In the genomic region with DNA sequence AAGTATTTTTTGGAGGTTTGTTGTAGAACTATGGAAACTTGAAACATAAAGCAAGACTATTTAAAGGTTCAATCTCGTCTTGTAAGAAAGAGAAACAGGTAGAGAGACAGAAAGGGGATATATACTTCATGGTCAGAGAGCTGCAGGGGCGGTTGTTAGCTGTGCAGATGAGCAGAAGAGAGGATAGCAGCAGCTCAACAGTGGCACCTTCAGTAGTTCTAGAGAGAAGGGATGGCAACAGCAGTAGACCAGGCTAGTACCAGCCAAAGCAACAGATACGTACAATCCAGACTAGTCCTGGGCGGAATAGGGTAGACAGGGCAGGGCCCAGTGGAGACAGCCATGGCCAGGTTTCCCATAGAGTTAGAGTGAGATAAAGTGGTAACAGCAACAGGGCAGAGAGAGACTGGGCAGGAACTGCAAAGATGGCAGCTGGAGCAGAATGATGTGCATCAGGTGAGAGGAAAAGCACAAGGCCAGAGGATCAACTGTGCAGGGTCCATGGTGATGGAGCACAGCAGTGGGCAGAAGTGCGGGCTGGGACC, we compare ENCODE assay signal across 7 cellular contexts.
DNase-seq lines count a peak whose midpoint lies in the region; ATAC-seq and TF ChIP-seq lines count a peak whose summit lies in the region.

No MANE protein-coding gene starts in this region.

- peak overlapping the region; percentile 94 for H3K27ac Mint-ChIP-seq in activated CD4-positive, alpha-beta T cell treated with anti-CD3 and anti-CD28 coated beads, Interleukin-2, amount 10 ng/mL, durations not matched to agents 7 days and 5 days

- DNase-seq in NCI-H1930 (lab: John Stamatoyannopoulos, UW) (peak; percentile 16 to 64), fibroblast of the conjunctiva (ENCODE audit: low read depth) (peak; percentile 23), globus pallidus (ENCODE audit: low spot score) (no peak)
- peak; percentile 68 for DNase-seq in activated CD4-positive, alpha-beta T cell treated with anti-CD3 and anti-CD28 coated beads, Interleukin-2, amount 10 ng/mL, durations not matched to agents 7 days and 5 days
- DNase-seq in stimulated activated CD8-positive, alpha-beta memory T cell treated with anti-CD3 and anti-CD28 coated beads, Interleukin-15, amount 100 ng/mL, for 48 hours (ENCODE audit: low read depth in 2 of 2), result peak; percentile 40 to 60

- H3K9me3 Mint-ChIP-seq in activated CD4-positive, alpha-beta T cell treated with anti-CD3 and anti-CD28 coated beads, Interleukin-2, amount 10 ng/mL, durations not matched to agents 7 days and 5 days, result no peaks in the 10 kb centered on the region

- CTCF ChIA-PET in activated CD4-positive, alpha-beta T cell treated with anti-CD3 and anti-CD28 coated beads, Interleukin-2, amount 10 ng/mL, durations not matched to agents 7 days and 5 days (lab: Charles Lee), result interaction anchor here (0.8 to 2.0 kb wide), 3 partner anchors 11 to 419 kb away, joined by 3 to 5 read pairs (median 5); no protein-coding TSS in a partner anchor

- peaks cover 57% of the 10 kb centered on the region for H3K27me3 Mint-ChIP-seq in activated CD4-positive, alpha-beta T cell treated with anti-CD3 and anti-CD28 coated beads, Interleukin-2, amount 10 ng/mL, durations not matched to agents 7 days and 5 days

- peaks cover 3% of the 10 kb centered on the region for H3K36me3 Mint-ChIP-seq in activated CD4-positive, alpha-beta T cell treated with anti-CD3 and anti-CD28 coated beads, Interleukin-2, amount 10 ng/mL, durations not matched to agents 7 days and 5 days (ENCODE audit: low read depth)

- H3K4me3 Mint-ChIP-seq in activated CD4-positive, alpha-beta T cell treated with anti-CD3 and anti-CD28 coated beads, Interleukin-2, amount 10 ng/mL, durations not matched to agents 7 days and 5 days, result peak overlapping the region; percentile 63

- peaks cover 34% of the 10 kb centered on the region for H3K4me1 Mint-ChIP-seq in activated CD4-positive, alpha-beta T cell treated with anti-CD3 and anti-CD28 coated beads, Interleukin-2, amount 10 ng/mL, durations not matched to agents 7 days and 5 days

- peak; percentile 80 for ATAC-seq in HG02623 (IDR thresholded peaks at IDR 0.05; ENCODE audit: unreplicated experiment)

- peak; percentile 98 for TF ChIP-seq POLR2A in GM18526 (IDR thresholded peaks at IDR 0.05; ENCODE audit: extremely low read depth, insufficient read length)

- POLR2A ChIA-PET in activated CD4-positive, alpha-beta T cell treated with anti-CD3 and anti-CD28 coated beads, Interleukin-2, amount 10 ng/mL, durations not matched to agents 7 days and 5 days (lab: Charles Lee), result interaction anchor here (0.5 to 2.8 kb wide), 13 partner anchors 10 to 982 kb away, joined by 3 to 11 read pairs (median 4); no protein-coding TSS in a partner anchor
